In the genomic region with DNA sequence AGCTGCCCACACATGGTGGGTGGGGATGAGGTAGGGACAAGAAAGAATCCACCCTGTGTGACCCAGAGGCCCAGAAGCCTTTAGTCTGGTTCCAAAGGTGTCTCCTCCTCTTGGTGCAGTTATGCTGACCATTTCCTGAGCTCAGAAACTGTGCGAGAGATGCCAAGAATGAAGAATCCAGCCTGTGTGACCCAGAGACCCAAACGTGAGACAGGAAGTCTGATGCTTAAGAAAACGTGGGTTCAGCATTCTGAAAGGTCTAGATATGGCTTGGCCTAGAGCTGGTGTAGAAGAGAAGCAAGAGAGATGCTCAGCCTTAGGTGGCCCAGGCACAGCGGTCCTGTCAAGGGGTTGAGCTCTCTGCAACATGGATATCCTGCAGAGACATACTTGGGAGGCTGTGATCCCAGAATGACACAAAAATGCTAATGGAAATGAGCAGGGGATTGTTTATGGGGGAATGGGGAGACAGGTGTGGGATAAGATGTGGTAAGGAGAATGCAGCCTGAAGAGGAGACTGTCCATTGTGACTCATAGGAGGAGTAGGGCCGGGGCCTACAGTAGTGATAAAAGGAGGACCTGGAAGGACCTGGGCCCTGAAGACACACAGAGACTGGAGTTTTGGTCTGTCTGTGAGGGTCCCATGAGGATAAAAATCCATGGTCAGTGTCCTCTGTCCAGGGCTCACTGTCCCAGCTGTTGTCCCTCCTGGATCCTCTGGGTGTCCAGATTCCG, we compare ENCODE assay signal across 29 cellular contexts.
"Had no signal": no experiment of that assay in that cellular context is flagged by ENCODE, and none has a peak within 500 bp of the region (broad histone marks: within the 10 kb centered on the region; RNA-seq: fewer than 3 reads in every experiment).

No MANE protein-coding gene starts in this region.

- H3K36me3 ChIP-seq: ascending aorta, brain microvascular endothelial cell, lower lobe of right lung, ovary, sigmoid colon, stomach, tibial artery, upper lobe of right lung had no signal

- H3K9me3 Mint-ChIP-seq: activated naive CD4-positive, alpha-beta T cell treated with anti-CD3 and anti-CD28 coated beads for 36 hours; activated naive CD8-positive, alpha-beta T cell treated with anti-CD3 and anti-CD28 coated beads, Interleukin-2, amount 10 ng/mL, durations not matched to agents 7 days and 5 days; activated T-helper 1 cell treated with anti-CD3 and anti-CD28 coated beads, Interleukin-12 subunit alpha, Interleukin-12 subunit beta, Interleukin-2, Interleukin-4 antibody, amounts not matched to agents 30 ng/mL and 10 ng/mL and 1 ng/mL, durations not matched to agents 14 hours and 24 hours and 36 hours; endodermal cell had no signal

- H3K27me3 Mint-ChIP-seq: stimulated activated naive B cell treated with anti-CD40 and anti-IgM and Interleukin-4, amounts not matched to agents 10 μg/mL and 1 μg/mL and 100 μg/mL, for 72 hours had no signal

- H3K9me3 ChIP-seq: ascending aorta, lower lobe of right lung, ovary, sigmoid colon, stomach, tibial artery, upper lobe of right lung had no signal

- H3K27ac Mint-ChIP-seq: activated naive CD4-positive, alpha-beta T cell treated with anti-CD3 and anti-CD28 coated beads for 36 hours; activated naive CD8-positive, alpha-beta T cell treated with anti-CD3 and anti-CD28 coated beads, Interleukin-2, amount 10 ng/mL, durations not matched to agents 7 days and 5 days; activated T-helper 1 cell treated with anti-CD3 and anti-CD28 coated beads, Interleukin-12 subunit alpha, Interleukin-12 subunit beta, Interleukin-2, Interleukin-4 antibody, amounts not matched to agents 30 ng/mL and 10 ng/mL and 1 ng/mL, durations not matched to agents 14 hours and 24 hours and 36 hours; endodermal cell; nephron progenitor cell; progenitor cell of endocrine pancreas; stimulated activated naive B cell treated with anti-CD40 and anti-IgM and Interleukin-4, amounts not matched to agents 10 μg/mL and 1 μg/mL and 100 μg/mL, for 72 hours had no signal

- DNase-seq: activated CD4-positive, alpha-beta T cell treated with anti-CD3 and anti-CD28 coated beads for 4 hours; activated CD4-positive, alpha-beta T cell treated with anti-CD3 and anti-CD28 coated beads, Interleukin-2, amount 50 U/mL, for 48 hours; activated CD8-positive, alpha-beta memory T cell treated with anti-CD3 and anti-CD28 coated beads for 24 hours; activated effector memory CD4-positive, alpha-beta T cell treated with anti-CD3 and anti-CD28 coated beads, Interleukin-2, amount 50 U/mL, for 16 hours; activated naive CD4-positive, alpha-beta T cell treated with anti-CD3 and anti-CD28 coated beads for 36 hours; activated naive CD8-positive, alpha-beta T cell treated with anti-CD3 and anti-CD28 coated beads, Interleukin-2, amount 10 ng/mL, durations not matched to agents 7 days and 5 days; brain microvascular endothelial cell; cortex of kidney; endodermal cell; foreskin melanocyte; lower lobe of right lung; mesendoderm; nephron progenitor cell; ovary; retina; sigmoid colon; stimulated activated CD4-positive, alpha-beta T cell treated with anti-CD3 and anti-CD28 coated beads, Interleukin-1b, Interleukin-23, amount 100 ng/mL, for 48 hours; stimulated activated CD4-positive, alpha-beta T cell treated with anti-CD3 and anti-CD28 coated beads, Interleukin-4, amount 100 ng/mL, for 4 hours; stimulated activated CD8-positive, alpha-beta memory T cell treated with anti-CD3 and anti-CD28 coated beads, Interleukin-4, amount 100 ng/mL, for 48 hours; stimulated activated naive B cell treated with anti-CD40 and anti-IgM and Interleukin-4, amounts not matched to agents 10 μg/mL and 1 μg/mL and 100 μg/mL, for 72 hours; stomach; tibial artery; upper lobe of right lung had no signal

- H3K27me3 ChIP-seq: ascending aorta, ovary had no signal

- H3K4me1 ChIP-seq: ascending aorta, lower lobe of right lung, sigmoid colon, stomach, tibial artery, upper lobe of right lung had no signal

- H3K27ac ChIP-seq: ascending aorta, brain microvascular endothelial cell, lower lobe of right lung, ovary, sigmoid colon, stomach, tibial artery, upper lobe of right lung had no signal

- H3K4me3 ChIP-seq: ascending aorta, lower lobe of right lung, ovary, sigmoid colon, smooth muscle cell, stomach, tibial artery, upper lobe of right lung had no signal

- H3K36me3 Mint-ChIP-seq: activated naive CD8-positive, alpha-beta T cell treated with anti-CD3 and anti-CD28 coated beads, Interleukin-2, amount 10 ng/mL, durations not matched to agents 7 days and 5 days had no signal

- ATAC-seq: esophagus mucosa; left lobe of liver; lower lobe of right lung; stimulated activated naive B cell treated with anti-CD40 and anti-IgM and Interleukin-4, amounts not matched to agents 10 μg/mL and 1 μg/mL and 100 μg/mL, for 72 hours; upper lobe of right lung had no signal

- H3K4me1 Mint-ChIP-seq: activated naive CD8-positive, alpha-beta T cell treated with anti-CD3 and anti-CD28 coated beads, Interleukin-2, amount 10 ng/mL, durations not matched to agents 7 days and 5 days; endodermal cell had no signal

- H3K4me2 ChIP-seq: smooth muscle cell had no signal

- H3K4me3 Mint-ChIP-seq: activated naive CD4-positive, alpha-beta T cell treated with anti-CD3 and anti-CD28 coated beads for 36 hours; activated naive CD8-positive, alpha-beta T cell treated with anti-CD3 and anti-CD28 coated beads, Interleukin-2, amount 10 ng/mL, durations not matched to agents 7 days and 5 days; activated T-helper 1 cell treated with anti-CD3 and anti-CD28 coated beads, Interleukin-12 subunit alpha, Interleukin-12 subunit beta, Interleukin-2, Interleukin-4 antibody, amounts not matched to agents 30 ng/mL and 10 ng/mL and 1 ng/mL, durations not matched to agents 14 hours and 24 hours and 36 hours; endodermal cell; nephron progenitor cell; stimulated activated naive B cell treated with anti-CD40 and anti-IgM and Interleukin-4, amounts not matched to agents 10 μg/mL and 1 μg/mL and 100 μg/mL, for 72 hours had no signal
